Comparison of ENCODE assay signal across 6 cellular contexts in the genomic region with DNA sequence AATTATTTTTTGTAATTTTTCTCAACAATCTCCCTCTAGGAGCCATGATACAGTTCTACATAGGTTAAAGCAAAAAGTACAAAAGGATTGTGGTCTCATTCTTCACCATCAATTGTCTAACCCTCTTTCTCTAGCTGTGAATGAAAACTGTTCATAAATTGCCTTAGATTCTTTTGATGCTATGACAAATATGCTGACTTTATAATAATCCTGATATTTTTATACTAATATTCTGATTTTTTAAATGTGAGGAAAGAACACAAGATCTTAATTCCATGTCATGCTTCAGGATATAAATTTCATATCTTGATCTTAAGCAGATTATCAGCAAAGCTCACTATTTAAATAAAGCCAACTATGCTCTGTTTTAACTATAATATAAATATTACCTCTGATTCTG.
"Had no signal": no experiment of that assay in that cellular context is flagged by ENCODE, and none has a peak within 500 bp of the region (broad histone marks: within the 10 kb centered on the region; RNA-seq: fewer than 3 reads in every experiment).

No MANE protein-coding gene starts in this region.

- H3K4me2 ChIP-seq: GM23338 had no signal

- FAIRE-seq: H1, H54, HTR-8/SVneo had no signal

- DNase-seq: H9, KG1 had no signal

- H3K4me3 ChIP-seq: GM23338 had no signal

- ATAC-seq: GM23338 had no signal
